Comparison of ENCODE assay signal across 1 cellular context in genomic region chr6:156685823-156686428, GRCh38.
TF ChIP-seq lines count a peak whose summit lies in the region.

No MANE protein-coding gene starts in this region.

TF ChIP-seq in SK-N-SH treated with all-trans-retinoic acid at 6 μM for 48 hours, 23 proteins besides CTCF, POLR2A, EP300 and RAD21 (continued from another document):
- TF ChIP-seq BACH2 (CRISPR knock-in tag; IDR thresholded peaks at IDR 0.05; ENCODE audit: borderline replicate concordance) (no peak), POU6F1 (CRISPR knock-in tag; IDR thresholded peaks at IDR 0.05; ENCODE audit: borderline replicate concordance, low read depth) (no peak), ESRRG (CRISPR knock-in tag; IDR thresholded peaks at IDR 0.05) (no peak), ZNF565 (CRISPR knock-in tag; conservative IDR thresholded peaks at IDR 0.05; ENCODE audit: low read depth) (no peak), CSDC2 (CRISPR knock-in tag; IDR thresholded peaks at IDR 0.05) (no peak), GLIS3 (CRISPR knock-in tag; IDR thresholded peaks at IDR 0.05) (no peak)
TF ChIP-seq in SK-N-SH treated with all-trans-retinoic acid at 6 μM for 48 hours: peak in this region for 0.
